ENCODE assay signal across 31 cellular contexts in genomic region chr3:61269460-61269859, GRCh38.
"Had no signal": no experiment of that assay in that cellular context is flagged by ENCODE, and none has a peak within 500 bp of the region (broad histone marks: within the 10 kb centered on the region; RNA-seq: fewer than 3 reads in every experiment).

No MANE protein-coding gene starts in this region.

- ATAC-seq: activated CD8-positive, alpha-beta T cell treated with anti-CD3 and anti-CD28 coated beads for 36 hours; activated naive CD4-positive, alpha-beta T cell treated with anti-CD3 and anti-CD28 coated beads, Interleukin-2, amount 50 U/mL, for 72 hours; activated T-cell treated with anti-CD3 and anti-CD28 coated beads, Interleukin-2, amount 50 U/mL, for 4 hours; activated T-cell treated with anti-CD3 and anti-CD28 coated beads, Interleukin-2, amount 50 U/mL, for 72 hours; activated T-helper 17 cell treated with anti-CD3 and anti-CD28 coated beads, Interleukin-2, amount 50 U/mL, for 72 hours; body of pancreas had no signal

- H3K27me3 ChIP-seq: adrenal gland, body of pancreas, brain microvascular endothelial cell, breast epithelium had no signal

- DNase-seq: activated B cell treated with CpG ODN at 0.5 μM for 24 hours; activated CD4-positive, alpha-beta memory T cell treated with anti-CD3 and anti-CD28 coated beads for 36 hours; activated CD4-positive, alpha-beta T cell treated with anti-CD3 and anti-CD28 coated beads for 4 hours; activated CD4-positive, alpha-beta T cell treated with anti-CD3 and anti-CD28 coated beads, Interleukin-2, amount 10 ng/mL, durations not matched to agents 24 days and 14 days; activated CD4-positive, alpha-beta T cell treated with anti-CD3 and anti-CD28 coated beads, Interleukin-2, amount 50 U/mL, for 1 hour; activated CD4-positive, alpha-beta T cell treated with anti-CD3 and anti-CD28 coated beads, Interleukin-2, amount 50 U/mL, for 4 hours; activated CD4-positive, CD25-positive, alpha-beta regulatory T cell treated with anti-CD3 and anti-CD28 coated beads, Interleukin-2, amount 50 U/mL, for 72 hours; activated CD8-positive, alpha-beta memory T cell treated with anti-CD3 and anti-CD28 coated beads, Interleukin-2, amount 50 U/mL, for 4 hours; activated CD8-positive, alpha-beta T cell treated with anti-CD3 and anti-CD28 coated beads for 36 hours; activated effector memory CD4-positive, alpha-beta T cell treated with anti-CD3 and anti-CD28 coated beads, Interleukin-2, amount 50 U/mL, for 16 hours; activated gamma-delta T cell treated with Interleukin-2 at 50 U/mL for 16 hours; activated naive CD4-positive, alpha-beta T cell; activated naive CD4-positive, alpha-beta T cell treated with anti-CD3 and anti-CD28 coated beads for 36 hours; activated naive CD4-positive, alpha-beta T cell treated with anti-CD3 and anti-CD28 coated beads, Interleukin-2, amount 50 U/mL, for 16 hours; activated naive CD8-positive, alpha-beta T cell treated with anti-CD3 and anti-CD28 coated beads for 36 hours; activated T-cell treated with anti-CD3 and anti-CD28 coated beads for 4 hours; activated T-cell treated with anti-CD3 and anti-CD28 coated beads, Interleukin-2, amount 50 U/mL, for 1 hour; activated T-cell treated with anti-CD3 and anti-CD28 coated beads, Interleukin-2, amount 50 U/mL, for 4 hours; activated T-cell treated with anti-CD3 and anti-CD28 coated beads, Interleukin-2, amount 50 U/mL, for 72 hours; adrenal gland; amniotic stem cell; aorta; body of pancreas; brain microvascular endothelial cell; central memory CD4-positive, alpha-beta T cell; T-helper 2 cell; T-helper 9 cell had no signal

- H3K4me3 ChIP-seq: adrenal gland, body of pancreas, breast epithelium had no signal

- H3K36me3 ChIP-seq: adrenal gland, brain microvascular endothelial cell, breast epithelium had no signal

- H3K27ac ChIP-seq: adrenal gland, body of pancreas, brain microvascular endothelial cell, breast epithelium, VCaP had no signal

- H3K9me3 ChIP-seq: adrenal gland, body of pancreas, breast epithelium had no signal

- H3K4me1 ChIP-seq: adrenal gland, body of pancreas, breast epithelium had no signal
